In the genomic region with DNA sequence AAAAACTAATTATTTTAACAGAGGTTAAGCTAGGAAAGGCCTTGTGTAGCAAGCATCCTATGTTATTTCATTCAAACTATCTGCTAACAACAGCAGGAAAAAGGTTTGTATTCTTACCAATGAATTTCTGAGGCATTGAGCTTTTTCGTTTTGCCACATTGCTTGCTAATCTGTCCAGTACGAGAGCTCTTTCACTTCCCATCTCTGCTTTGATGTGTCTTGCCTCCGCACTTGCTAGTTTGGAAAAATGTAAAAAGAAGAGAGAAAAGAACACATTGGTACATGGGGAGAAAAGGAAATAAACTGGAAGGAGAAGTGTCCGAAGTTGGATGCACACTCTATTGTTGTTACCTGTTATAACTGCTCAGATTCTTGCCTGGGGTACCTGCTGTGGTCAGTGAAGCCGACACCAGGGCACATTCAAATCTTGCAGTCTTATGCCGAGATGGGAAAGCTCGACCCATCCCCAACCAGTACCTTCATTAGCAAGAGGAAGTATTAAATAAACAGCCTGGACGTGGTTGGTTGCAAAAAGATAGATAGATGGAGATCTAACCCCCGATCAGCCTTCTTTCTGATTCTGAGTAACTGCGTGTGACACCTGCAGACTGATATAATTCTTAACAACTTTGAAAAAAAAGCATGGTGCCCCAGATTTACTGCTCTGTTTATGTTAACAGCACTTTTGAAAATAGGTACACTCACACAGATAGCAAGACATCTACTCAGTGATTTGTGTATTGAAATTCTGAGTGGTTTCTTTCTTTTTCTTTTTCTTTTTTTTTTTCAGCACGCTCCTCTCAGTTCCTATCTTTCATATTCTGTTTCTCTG, we compare ENCODE assay signal across 9 cellular contexts. TPM values are rescaled to one million over a fixed set of nuclear protein-coding genes. Genes with fewer than 3 reads are reported as not detected.
A peak's percentile ranks its signal among the peaks of the same experiment; 100 is the strongest.
DNase-seq lines count a peak whose midpoint lies in the region; ATAC-seq and TF ChIP-seq lines count a peak whose summit lies in the region.
"Had no signal": no experiment of that assay in that cellular context is flagged by ENCODE, and none has a peak within 500 bp of the region (broad histone marks: within the 10 kb centered on the region; RNA-seq: fewer than 3 reads in every experiment).

No MANE protein-coding gene starts in this region.

- no peaks in the 10 kb centered on the region for H3K9me3 Mint-ChIP-seq in CD8-positive, alpha-beta memory T cell
- H3K9me3 Mint-ChIP-seq in activated naive CD8-positive, alpha-beta T cell treated with anti-CD3 and anti-CD28 coated beads, Interleukin-2, amount 50 U/mL, for 24 hours, result no peaks in the 10 kb centered on the region

- peaks cover 12 to 63% (median 26%) of the 10 kb centered on the region in 3 donors for H3K36me3 Mint-ChIP-seq in CD8-positive, alpha-beta memory T cell
- peaks cover 63% of the 10 kb centered on the region for H3K36me3 Mint-ChIP-seq in activated naive CD8-positive, alpha-beta T cell treated with anti-CD3 and anti-CD28 coated beads, Interleukin-2, amount 50 U/mL, for 24 hours (ENCODE audit: low read depth)

- H3K36me3 ChIP-seq in CD8-positive, alpha-beta memory T cell (ENCODE audit: insufficient read depth, low read length), result peaks cover 6% of the 10 kb centered on the region
- H3K36me3 ChIP-seq in breast epithelium, result no peaks in the 10 kb centered on the region

- CTCF ChIA-PET in CD8-positive, alpha-beta memory T cell (lab: Charles Lee), result interaction anchor here (0.6 to 3.4 kb wide), 9 partner anchors 16 to 154 kb away, joined by 3 to 19 read pairs (median 4); a partner anchor contains a TSS

- TF ChIP-seq CTCF in breast epithelium (IDR thresholded peaks at IDR 0.05), result no peak

- ATAC-seq in GM19025 (IDR thresholded peaks at IDR 0.05; ENCODE audit: low read depth, unreplicated experiment), result peak; percentile 47
- peak; percentile 52 for ATAC-seq in HG03135 (IDR thresholded peaks at IDR 0.05; ENCODE audit: unreplicated experiment)
- peak; percentile 51 for ATAC-seq in activated naive CD8-positive, alpha-beta T cell treated with anti-CD3 and anti-CD28 coated beads, Interleukin-2, amount 50 U/mL, for 24 hours
- no peak for ATAC-seq in esophagus mucosa

- DNase-seq in CD8-positive, alpha-beta memory T cell, result peak in 1 of 5 donors; percentile 47
- no peak for DNase-seq in activated naive CD8-positive, alpha-beta T cell treated with anti-CD3 and anti-CD28 coated beads, Interleukin-2, amount 50 U/mL, for 24 hours
- DNase-seq in NCI-H748 (lab: John Stamatoyannopoulos, UW; ENCODE audit: unreplicated experiment), result no peak
- no peak for DNase-seq in breast epithelium (ENCODE audit: low spot score in 2 of 2)
- no peak for DNase-seq in NCI-H510A (lab: John Stamatoyannopoulos, UW)
- DNase-seq: stimulated activated CD4-positive, alpha-beta T cell treated with anti-CD3 and anti-CD28 coated beads, Interleukin-4, amount 100 ng/mL, for 24 hours had no signal

- H3K27me3 ChIP-seq in CD8-positive, alpha-beta memory T cell (ENCODE audit: insufficient read depth, low read length, poor library complexity, severe bottlenecking), result no peaks in the 10 kb centered on the region
- no peaks in the 10 kb centered on the region for H3K27me3 ChIP-seq in breast epithelium

- H3K27me3 Mint-ChIP-seq in CD8-positive, alpha-beta memory T cell, result no peaks in the 10 kb centered on the region
- H3K27me3 Mint-ChIP-seq in activated naive CD8-positive, alpha-beta T cell treated with anti-CD3 and anti-CD28 coated beads, Interleukin-2, amount 50 U/mL, for 24 hours, result no peaks in the 10 kb centered on the region

- POLR2A ChIA-PET in CD8-positive, alpha-beta memory T cell (lab: Charles Lee), result interaction anchor here (0.9 to 4.0 kb wide), 10 partner anchors 11 to 118 kb away, joined by 3 to 14 read pairs (median 6); no protein-coding TSS in a partner anchor

- peak overlapping the region; percentile 73 for H3K4me3 ChIP-seq in CD8-positive, alpha-beta memory T cell (ENCODE audit: low read length)
- peak overlapping the region in 1 of 3 donors; percentile 14 for H3K4me3 ChIP-seq in breast epithelium

- peak overlapping the region; percentile 94 to 99 (median 96) for H3K4me3 Mint-ChIP-seq in CD8-positive, alpha-beta memory T cell
- peak overlapping the region; percentile 80 for H3K4me3 Mint-ChIP-seq in activated naive CD8-positive, alpha-beta T cell treated with anti-CD3 and anti-CD28 coated beads, Interleukin-2, amount 50 U/mL, for 24 hours

- intact Hi-C loops in breast epithelium (cut with DNase I; ENCODE audit: low total_unique reads), result no loop called here

- TF ChIP-seq POLR2A in breast epithelium (IDR thresholded peaks at IDR 0.05), result no peak

- H3K4me1 Mint-ChIP-seq in CD8-positive, alpha-beta memory T cell, result peaks cover 70 to 81% (median 80%) of the 10 kb centered on the region in 3 donors
- peaks cover 91% of the 10 kb centered on the region for H3K4me1 Mint-ChIP-seq in activated naive CD8-positive, alpha-beta T cell treated with anti-CD3 and anti-CD28 coated beads, Interleukin-2, amount 50 U/mL, for 24 hours

- peak overlapping the region; percentile 58 for H3K27ac ChIP-seq in CD8-positive, alpha-beta memory T cell (ENCODE audit: low read depth, low read length)
- H3K27ac ChIP-seq in breast epithelium, result no peak overlapping the region

- H3K9me3 ChIP-seq in CD8-positive, alpha-beta memory T cell (ENCODE audit: low read length), result no peaks in the 10 kb centered on the region
- H3K9me3 ChIP-seq in breast epithelium, result no peaks in the 10 kb centered on the region

- peaks cover 83% of the 10 kb centered on the region for H3K4me1 ChIP-seq in CD8-positive, alpha-beta memory T cell (ENCODE audit: insufficient read depth, low read length)
- no peaks in the 10 kb centered on the region for H3K4me1 ChIP-seq in breast epithelium

- peak overlapping the region; percentile 85 to 99 (median 97) for H3K27ac Mint-ChIP-seq in CD8-positive, alpha-beta memory T cell
- H3K27ac Mint-ChIP-seq in activated naive CD8-positive, alpha-beta T cell treated with anti-CD3 and anti-CD28 coated beads, Interleukin-2, amount 50 U/mL, for 24 hours, result peak overlapping the region; percentile 87

RNA-seq across cellular contexts. Expression of a gene that starts 40.0 kb away (rescaled TPM):
- total RNA-seq in CD8-positive, alpha-beta memory T cell, result not detected
- polyA plus RNA-seq in CD8-positive, alpha-beta memory T cell, result not detected
- 10 to 100 TPM in 2 of 3 donors, not detected in 1; 27.9 to 69.2 TPM for total RNA-seq in breast epithelium
- total RNA-seq in esophagus mucosa, result 45.3 TPM

RNA-seq across cellular contexts. Expression of a gene that starts 47.4 kb away (rescaled TPM):
- total RNA-seq in CD8-positive, alpha-beta memory T cell, result 10 to 100 TPM; 42.3 to 46.2 TPM
- 114 TPM for polyA plus RNA-seq in CD8-positive, alpha-beta memory T cell
- total RNA-seq in breast epithelium, result 10 to 100 TPM; 50.7 to 68.2 (median 61.6) TPM
- total RNA-seq in esophagus mucosa, result 44.3 TPM
